In genomic region chr12:120085920-120086319, GRCh38 we compare ENCODE assay signal across 12 cellular contexts. TPM values are rescaled to one million over a fixed set of nuclear protein-coding genes. Genes with fewer than 3 reads are reported as not detected.
DNase-seq lines count a peak whose midpoint lies in the region; ATAC-seq, FAIRE-seq and TF ChIP-seq lines count a peak whose summit lies in the region.
"Had no signal": no experiment of that assay in that cellular context is flagged by ENCODE, and none has a peak within 500 bp of the region (broad histone marks: within the 10 kb centered on the region; RNA-seq: fewer than 3 reads in every experiment).

No MANE protein-coding gene starts in this region.

- TF ChIP-seq POLR2A in HepG2 (IDR thresholded peaks at IDR 0.05; ENCODE audit: insufficient read depth in 1 of 2, low read depth in 2 of 2, low read length in 2 of 2) = no peak

- FAIRE-seq in HepG2 (lab: Jason Lieb, UNC) = no peak

- H3K27ac Mint-ChIP-seq in activated naive CD4-positive, alpha-beta T cell treated with anti-CD3 and anti-CD28 coated beads, Interleukin-2, amount 50 U/mL, for 24 hours = peak overlapping the region; percentile 74
- H3K27ac Mint-ChIP-seq in T-cell (peak overlapping the region; percentile 35 to 83), type B pancreatic cell (peak overlapping the region; percentile 39)

- 100% methylated on average over 1 of the region's 1 CpG for WGBS in HepG2 (ENCODE audit: low lambda C conversion rate)

- H3K9me3 Mint-ChIP-seq in activated naive CD4-positive, alpha-beta T cell treated with anti-CD3 and anti-CD28 coated beads, Interleukin-2, amount 50 U/mL, for 24 hours = no peaks in the 10 kb centered on the region
- H3K9me3 Mint-ChIP-seq in T-cell = no peaks in the 10 kb centered on the region
- no peaks in the 10 kb centered on the region for H3K9me3 Mint-ChIP-seq in type B pancreatic cell

- no peaks in the 10 kb centered on the region for H3K79me2 ChIP-seq in HepG2 (ENCODE audit: insufficient read depth, low read length)

- intact Hi-C loops in HepG2 (cut with micrococcal nuclease; ENCODE audit: unreplicated experiment) = loop anchor here (2.0 kb wide), 2 partner anchors 97 to 147 kb away; partner anchors contain the start of gene BICDL1

- no peaks in the 10 kb centered on the region for H3K9me3 ChIP-seq in HepG2 (ENCODE audit: low read length)
- H3K9me3 ChIP-seq: neutrophil, spleen had no signal

- POLR2A ChIA-PET in T-cell (lab: Charles Lee) (interaction anchor here (0.6 kb wide), 2 partner anchors 87 to 96 kb away, joined by 3 to 5 read pairs; no protein-coding TSS in a partner anchor), HepG2 (lab: Yijun Ruan, JAX) (no interaction called here)

- peak overlapping the region; percentile 24 for H3K27ac ChIP-seq in foreskin keratinocyte
- H3K27ac ChIP-seq in HepG2 (ENCODE audit: extremely low read length, insufficient read depth, low read length) = no peak overlapping the region

- H2AFZ ChIP-seq in HepG2 (ENCODE audit: low read length) = no peak overlapping the region

- H3K4me3 ChIP-seq in HepG2 (replicated peaks in 1 of 3; ENCODE audit: insufficient read depth in 1 of 3, low read depth in 2 of 3, low read length in 3 of 3) = no peak overlapping the region

- H3K36me3 ChIP-seq in HepG2 (replicated peaks in 1 of 2; ENCODE audit: control insufficient read depth in 1 of 2, insufficient read depth in 2 of 2, low read length in 2 of 2) = no peaks in the 10 kb centered on the region
- H3K36me3 ChIP-seq: neutrophil had no signal

- H3K4me1 ChIP-seq in foreskin keratinocyte = no peaks in the 10 kb centered on the region
- peaks cover 20% of the 10 kb centered on the region for H3K4me1 ChIP-seq in HepG2 (ENCODE audit: insufficient read depth, low read length)

- BruUV-seq in HepG2 (replicated peaks; lab: Mats Ljungman, UMichigan) = no TSS peak

- CTCF ChIA-PET in T-cell (lab: Charles Lee) (interaction anchor here (0.6 to 0.7 kb wide), 5 partner anchors 25 to 253 kb away, joined by 3 to 10 read pairs (median 3); no protein-coding TSS in a partner anchor), HepG2 (lab: Yijun Ruan, JAX; ENCODE audit: low intra/inter-chr PET ratio, low total read pairs) (interaction anchor here (0.6 kb wide), 1 partner anchor 129 kb away, joined by 3 read pairs; no protein-coding TSS in a partner anchor)

- H3K27me3 ChIP-seq in foreskin keratinocyte = no peaks in the 10 kb centered on the region
- H3K27me3 ChIP-seq in HepG2 (ENCODE audit: control insufficient read depth in 1 of 2, insufficient read depth in 2 of 2, low read length in 2 of 2) = no peaks in the 10 kb centered on the region
- H3K27me3 ChIP-seq: spleen had no signal

- no peaks in the 10 kb centered on the region for H3K27me3 Mint-ChIP-seq in activated naive CD4-positive, alpha-beta T cell treated with anti-CD3 and anti-CD28 coated beads, Interleukin-2, amount 50 U/mL, for 24 hours
- H3K27me3 Mint-ChIP-seq in T-cell (no peaks in the 10 kb centered on the region), type B pancreatic cell (no peaks in the 10 kb centered on the region)
- H3K27me3 Mint-ChIP-seq: B cell had no signal

- no peaks in the 10 kb centered on the region for H4K20me1 ChIP-seq in HepG2 (ENCODE audit: insufficient read depth, low read length)

- peaks cover 33% of the 10 kb centered on the region for H3K4me1 Mint-ChIP-seq in activated naive CD4-positive, alpha-beta T cell treated with anti-CD3 and anti-CD28 coated beads, Interleukin-2, amount 50 U/mL, for 24 hours
- peaks cover 14 to 32% (median 17%) of the 10 kb centered on the region in 3 donors for H3K4me1 Mint-ChIP-seq in T-cell
- peaks cover 17% of the 10 kb centered on the region for H3K4me1 Mint-ChIP-seq in type B pancreatic cell (ENCODE audit: unreplicated experiment)

- no peak overlapping the region for H3K9ac ChIP-seq in HepG2 (ENCODE audit: insufficient read depth, low read depth, low read length)

- TF ChIP-seq EP300 in HepG2 (IDR thresholded peaks at IDR 0.05; ENCODE audit: low read depth in 2 of 2, low read length in 2 of 2) (no peak), HepG2 (CRISPR knock-in tag; IDR thresholded peaks at IDR 0.05; ENCODE audit: borderline replicate concordance) (no peak)

- no peak overlapping the region for H3K4me3 Mint-ChIP-seq in activated naive CD4-positive, alpha-beta T cell treated with anti-CD3 and anti-CD28 coated beads, Interleukin-2, amount 50 U/mL, for 24 hours
- H3K4me3 Mint-ChIP-seq in T-cell (no peak overlapping the region), type B pancreatic cell (peak overlapping the region; percentile 51)
- H3K4me3 Mint-ChIP-seq: B cell had no signal

- in situ Hi-C loops in HepG2 (cut with HindIII; ENCODE audit: extremely low pct_ligation_motif_present, low pct_unique_long_range_greater_than_20kb) = loop anchor here (5.0 kb wide), 1 partner anchor 94 kb away; no protein-coding TSS in a partner anchor

- DNase-seq in activated naive CD4-positive, alpha-beta T cell treated with Interleukin-2 at 50 U/mL for 16 hours = no peak
- DNase-seq in T-cell (no peak), foreskin keratinocyte (no peak), type B pancreatic cell (ENCODE audit: extremely low spot score, unreplicated experiment) (no peak), AG20443 (ENCODE audit: low spot score) (no peak), medulla oblongata (ENCODE audit: extremely low spot score) (no peak), HepG2 (ENCODE audit: low spot score) (no peak)
- DNase-seq: NCI-H1417 treated with DMSO at 0.1 percent for 48 hours had no signal

- TF ChIP-seq RAD21 in HepG2 (CRISPR knock-in tag; IDR thresholded peaks at IDR 0.05) = no peak

- H3K4me2 ChIP-seq in HepG2 (ENCODE audit: low read depth, low read length) = no peak overlapping the region

- ATAC-seq in T-cell (replicated peaks in 1 of 4) = no peak
- no peak for ATAC-seq in foreskin keratinocyte
- ATAC-seq in HepG2 = no peak

- TF ChIP-seq CTCF in foreskin keratinocyte (conservative IDR thresholded peaks at IDR 0.05) (no peak), type B pancreatic cell (conservative IDR thresholded peaks at IDR 0.05) (no peak), HepG2 (CRISPR knock-in tag; IDR thresholded peaks at IDR 0.05) (no peak)

- H3K36me3 Mint-ChIP-seq in activated naive CD4-positive, alpha-beta T cell treated with anti-CD3 and anti-CD28 coated beads, Interleukin-2, amount 50 U/mL, for 24 hours = peaks cover 9% of the 10 kb centered on the region
- H3K36me3 Mint-ChIP-seq in T-cell (peaks cover 34% of the 10 kb centered on the region), type B pancreatic cell (peaks cover under 1% of the 10 kb centered on the region)

TF ChIP-seq in HepG2, 621 proteins besides CTCF, POLR2A, EP300 and RAD21:
- no peak for TF ChIP-seq ZNF354B (CRISPR knock-in tag; IDR thresholded peaks at IDR 0.05)
- TF ChIP-seq ATF3 (CRISPR knock-in tag; IDR thresholded peaks at IDR 0.05) = no peak
- no peak for TF ChIP-seq HNF4G (IDR thresholded peaks at IDR 0.05; ENCODE audit: borderline replicate concordance, low read depth, low read length)
- no peak for TF ChIP-seq HNF4G (CRISPR knock-in tag; IDR thresholded peaks at IDR 0.05; ENCODE audit: borderline replicate concordance, low read depth)
TF ChIP-seq in HepG2: peak in this region for 0.

RNA-seq across cellular contexts. Expression of gene RAB35, which starts 30.6 kb away (rescaled TPM):
- total RNA-seq in T-cell = 10 to 100 TPM; 34.0 to 76.5 (median 60.6) TPM
- total RNA-seq in foreskin keratinocyte = 35.5 and 35.7 TPM in 2 replicates
- 34.3 and 39.4 TPM in 2 replicates for polyA plus RNA-seq in foreskin keratinocyte
- 42.3 and 47.1 TPM in 2 replicates for total RNA-seq in type B pancreatic cell (ENCODE audit: low replicate concordance)
- total RNA-seq in HepG2 (2016; rRNA removed; fragmentation: Illumina TruSeq; extraction: Trizol) = 25.9 and 29.1 TPM in 2 replicates
- 3.9 and 4.0 TPM in 2 replicates for total RNA-seq in HepG2 (2016; cell fraction: cytosol; rRNA removed; fragmentation: Illumina TruSeq; extraction: Trizol; ENCODE audit: low read depth)
- 24.8 and 29.3 TPM in 2 replicates for total RNA-seq in HepG2 (2016; cell fraction: insoluble cytoplasmic fraction; rRNA removed; fragmentation: Illumina TruSeq; extraction: Trizol)
- total RNA-seq in HepG2 (2016; cell fraction: membrane; rRNA removed; fragmentation: Illumina TruSeq; extraction: Trizol) = 13.9 and 14.1 TPM in 2 replicates
- total RNA-seq in HepG2 (2016; cell fraction: nucleus; rRNA removed; fragmentation: Illumina TruSeq; extraction: Trizol) = 11.8 and 14.0 TPM in 2 replicates
- polyA plus RNA-seq in HepG2 (2011; rRNA removed) = 25.2 and 32.2 TPM in 2 replicates
- polyA plus RNA-seq in HepG2 (2011; cell fraction: cytosol; rRNA removed) = 23.4 and 25.8 TPM in 2 replicates
- polyA plus RNA-seq in HepG2 (2011; cell fraction: nucleus; rRNA removed) = 23.2 and 27.6 TPM in 2 replicates
- polyA plus RNA-seq in HepG2 (2012) = 24.8 and 25.8 TPM in 2 replicates
- 4.8 and 4.9 TPM in 2 replicates for polyA plus RNA-seq in HepG2 (2016; cell fraction: cytosol; fragmentation: Illumina TruSeq; extraction: Trizol; ENCODE audit: low read depth)
- polyA plus RNA-seq in HepG2 (2016; cell fraction: insoluble cytoplasmic fraction; fragmentation: Illumina TruSeq; extraction: Trizol; ENCODE audit: low read depth) = 33.1 and 35.6 TPM in 2 replicates
- polyA plus RNA-seq in HepG2 (2016; cell fraction: membrane; fragmentation: Illumina TruSeq; extraction: Trizol; ENCODE audit: low read depth) = 10.1 and 11.5 TPM in 2 replicates
- 32.5 and 34.1 TPM in 2 replicates for polyA plus RNA-seq in HepG2 (2016; cell fraction: nucleus; fragmentation: Illumina TruSeq; extraction: Trizol; ENCODE audit: insufficient read depth, low read depth)
- 49.8 and 64.9 TPM in 2 replicates for polyA minus RNA-seq in HepG2 (2011; rRNA and poly(A)+ RNA removed; ENCODE audit: low replicate concordance)
- 17.8 and 21.5 TPM in 2 replicates for polyA minus RNA-seq in HepG2 (2011; cell fraction: cytosol; rRNA and poly(A)+ RNA removed)
- 8.6 and 10.9 TPM in 2 replicates for polyA minus RNA-seq in HepG2 (2011; cell fraction: nucleus; rRNA and poly(A)+ RNA removed)
